ENCODE assay signal across 8 cellular contexts in the genomic region with DNA sequence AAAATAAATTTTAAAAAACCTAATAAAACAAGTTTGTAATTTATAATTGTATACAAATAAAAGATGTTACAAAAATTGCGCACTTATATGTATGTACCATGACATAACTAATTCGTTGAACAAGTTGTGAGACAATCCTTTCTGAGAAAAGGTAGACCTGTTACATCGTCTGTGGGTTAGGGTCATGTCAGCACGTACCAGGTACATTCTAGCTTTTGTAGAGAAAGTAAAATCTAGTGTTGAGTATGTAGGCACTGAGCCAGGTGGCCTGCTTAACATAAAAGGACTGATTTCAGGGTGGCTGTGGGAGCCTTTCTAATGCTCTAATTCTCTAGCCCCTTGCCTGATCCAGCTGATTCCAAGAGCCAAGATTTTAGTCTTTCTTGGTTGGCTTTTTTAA.
A peak's percentile ranks its signal among the peaks of the same experiment; 100 is the strongest.
DNase-seq lines count a peak whose midpoint lies in the region; ATAC-seq and TF ChIP-seq lines count a peak whose summit lies in the region.

No MANE protein-coding gene starts in this region.

- TF ChIP-seq CTCF in fibroblast of pulmonary artery (IDR thresholded peaks at IDR 0.05; ENCODE audit: low read length, missing control alignments), result no peak

- H3K4me3 Mint-ChIP-seq in T-helper 1 cell treated with Interleukin-12 subunit alpha and Interleukin-12 subunit beta and Interleukin-4 antibody, amounts not matched to agents 30 μg/mL and 1 μg/mL, for 36 hours, result peak overlapping the region; percentile 92
- H3K4me3 Mint-ChIP-seq in stimulated activated effector memory CD8-positive, alpha-beta T cell treated with anti-CD3 and anti-CD28 coated beads, Interleukin-12 subunit alpha, Interleukin-12 subunit beta, amount 100 ng/mL, for 72 hours, result peak overlapping the region; percentile 93

- H3K27ac Mint-ChIP-seq in T-helper 1 cell treated with Interleukin-12 subunit alpha and Interleukin-12 subunit beta and Interleukin-4 antibody, amounts not matched to agents 30 μg/mL and 1 μg/mL, for 36 hours, result peak overlapping the region; percentile 92
- H3K27ac Mint-ChIP-seq in stimulated activated effector memory CD8-positive, alpha-beta T cell treated with anti-CD3 and anti-CD28 coated beads, Interleukin-12 subunit alpha, Interleukin-12 subunit beta, amount 100 ng/mL, for 72 hours, result peak overlapping the region; percentile 95

- in situ Hi-C loops in ACHN (cut with HindIII; ENCODE audit: low pct_ligation_motif_present, low pct_unique_long_range_greater_than_20kb, low sequenced_read_pairs), result no loop called here

- no peaks in the 10 kb centered on the region for H3K27me3 Mint-ChIP-seq in T-helper 1 cell treated with Interleukin-12 subunit alpha and Interleukin-12 subunit beta and Interleukin-4 antibody, amounts not matched to agents 30 μg/mL and 1 μg/mL, for 36 hours (ENCODE audit: low read depth)

- DNase-seq in DMS79 treated with DMSO at 0.1 percent for 48 hours (lab: John Stamatoyannopoulos, UW) (peak; percentile 36), DMS79 (lab: John Stamatoyannopoulos, UW) (no peak), fibroblast of pulmonary artery (ENCODE audit: low read depth) (no peak), cerebellar nuclear complex (lab: John Stamatoyannopoulos, UW) (no peak), ACHN (no peak)
- DNase-seq in stimulated activated effector memory CD8-positive, alpha-beta T cell treated with anti-CD3 and anti-CD28 coated beads, Interleukin-12 subunit alpha, Interleukin-12 subunit beta, amount 100 ng/mL, for 72 hours (ENCODE audit: low spot score in 2 of 2), result no peak

- H3K9me3 Mint-ChIP-seq in T-helper 1 cell treated with Interleukin-12 subunit alpha and Interleukin-12 subunit beta and Interleukin-4 antibody, amounts not matched to agents 30 μg/mL and 1 μg/mL, for 36 hours, result no peaks in the 10 kb centered on the region
- H3K9me3 Mint-ChIP-seq in stimulated activated effector memory CD8-positive, alpha-beta T cell treated with anti-CD3 and anti-CD28 coated beads, Interleukin-12 subunit alpha, Interleukin-12 subunit beta, amount 100 ng/mL, for 72 hours, result no peaks in the 10 kb centered on the region

- H3K36me3 Mint-ChIP-seq in T-helper 1 cell treated with Interleukin-12 subunit alpha and Interleukin-12 subunit beta and Interleukin-4 antibody, amounts not matched to agents 30 μg/mL and 1 μg/mL, for 36 hours (ENCODE audit: low read depth), result peaks cover 18% of the 10 kb centered on the region
- H3K36me3 Mint-ChIP-seq in stimulated activated effector memory CD8-positive, alpha-beta T cell treated with anti-CD3 and anti-CD28 coated beads, Interleukin-12 subunit alpha, Interleukin-12 subunit beta, amount 100 ng/mL, for 72 hours, result peaks cover 57% of the 10 kb centered on the region

- H3K4me1 Mint-ChIP-seq in T-helper 1 cell treated with Interleukin-12 subunit alpha and Interleukin-12 subunit beta and Interleukin-4 antibody, amounts not matched to agents 30 μg/mL and 1 μg/mL, for 36 hours (ENCODE audit: low read depth), result peaks cover 14% of the 10 kb centered on the region
- H3K4me1 Mint-ChIP-seq in stimulated activated effector memory CD8-positive, alpha-beta T cell treated with anti-CD3 and anti-CD28 coated beads, Interleukin-12 subunit alpha, Interleukin-12 subunit beta, amount 100 ng/mL, for 72 hours, result peaks cover 15% of the 10 kb centered on the region

- ATAC-seq in stimulated activated effector memory CD8-positive, alpha-beta T cell treated with anti-CD3 and anti-CD28 coated beads, Interleukin-12 subunit alpha, Interleukin-12 subunit beta, amount 100 ng/mL, for 72 hours, result no peak
- ATAC-seq in HG03025 (IDR thresholded peaks at IDR 0.05; ENCODE audit: low FRiP score, unreplicated experiment), result no peak

- H3K4me3 ChIP-seq in fibroblast of pulmonary artery (replicated peaks; ENCODE audit: low read depth, low read length), result peak overlapping the region; percentile 94
